14 cellular contexts compared by ENCODE assay signal in genomic region chr13:30845297-30846214, GRCh38.
DNase-seq lines count a peak whose midpoint lies in the region; ATAC-seq and TF ChIP-seq lines count a peak whose summit lies in the region.
"Had no signal": no experiment of that assay in that cellular context is flagged by ENCODE, and none has a peak within 500 bp of the region (broad histone marks: within the 10 kb centered on the region; RNA-seq: fewer than 3 reads in every experiment).

No MANE protein-coding gene starts in this region.

- H3K4me3 Mint-ChIP-seq in T-helper 2 cell treated with Interferon-gamma antibody and Interleukin-4, amounts not matched to agents 5 μg/mL and 100 μg/mL, for 36 hours, result no peak overlapping the region
- no peak overlapping the region for H3K4me3 Mint-ChIP-seq in activated T-helper 1 cell treated with anti-CD3 and anti-CD28 coated beads, Interleukin-12 subunit alpha, Interleukin-12 subunit beta, Interleukin-2, Interleukin-4 antibody, amounts not matched to agents 30 ng/mL and 10 ng/mL and 1 ng/mL, durations not matched to agents 14 hours and 24 hours and 36 hours
- no peak overlapping the region for H3K4me3 Mint-ChIP-seq in osteocyte (ENCODE audit: unreplicated experiment)
- H3K4me3 Mint-ChIP-seq: nephron had no signal

- no peaks in the 10 kb centered on the region for H3K9me3 Mint-ChIP-seq in T-helper 2 cell treated with Interferon-gamma antibody and Interleukin-4, amounts not matched to agents 5 μg/mL and 100 μg/mL, for 36 hours
- no peaks in the 10 kb centered on the region for H3K9me3 Mint-ChIP-seq in activated T-helper 1 cell treated with anti-CD3 and anti-CD28 coated beads, Interleukin-12 subunit alpha, Interleukin-12 subunit beta, Interleukin-2, Interleukin-4 antibody, amounts not matched to agents 30 ng/mL and 10 ng/mL and 1 ng/mL, durations not matched to agents 14 hours and 24 hours and 36 hours
- no peaks in the 10 kb centered on the region for H3K9me3 Mint-ChIP-seq in osteocyte (ENCODE audit: unreplicated experiment)
- H3K9me3 Mint-ChIP-seq: nephron had no signal

- H3K27ac Mint-ChIP-seq in T-helper 2 cell treated with Interferon-gamma antibody and Interleukin-4, amounts not matched to agents 5 μg/mL and 100 μg/mL, for 36 hours, result peak overlapping the region; percentile 3
- H3K27ac Mint-ChIP-seq in activated T-helper 1 cell treated with anti-CD3 and anti-CD28 coated beads, Interleukin-12 subunit alpha, Interleukin-12 subunit beta, Interleukin-2, Interleukin-4 antibody, amounts not matched to agents 30 ng/mL and 10 ng/mL and 1 ng/mL, durations not matched to agents 14 hours and 24 hours and 36 hours, result peak overlapping the region; percentile 10
- peak overlapping the region; percentile 60 for H3K27ac Mint-ChIP-seq in osteocyte (ENCODE audit: unreplicated experiment)
- H3K27ac Mint-ChIP-seq: nephron had no signal

- H3K36me3 Mint-ChIP-seq in T-helper 2 cell treated with Interferon-gamma antibody and Interleukin-4, amounts not matched to agents 5 μg/mL and 100 μg/mL, for 36 hours (ENCODE audit: low read depth), result no peaks in the 10 kb centered on the region
- H3K36me3 Mint-ChIP-seq in activated T-helper 1 cell treated with anti-CD3 and anti-CD28 coated beads, Interleukin-12 subunit alpha, Interleukin-12 subunit beta, Interleukin-2, Interleukin-4 antibody, amounts not matched to agents 30 ng/mL and 10 ng/mL and 1 ng/mL, durations not matched to agents 14 hours and 24 hours and 36 hours (ENCODE audit: low read depth), result no peaks in the 10 kb centered on the region
- H3K36me3 Mint-ChIP-seq in osteocyte (ENCODE audit: unreplicated experiment), result no peaks in the 10 kb centered on the region

- intact Hi-C loops in activated T-helper 1 cell treated with anti-CD3 and anti-CD28 coated beads, Interleukin-12 subunit alpha, Interleukin-12 subunit beta, Interleukin-2, Interleukin-4 antibody, amounts not matched to agents 30 ng/mL and 10 ng/mL and 1 ng/mL, durations not matched to agents 14 hours and 24 hours and 36 hours (cut with micrococcal nuclease), result no loop called here

- no peak for TF ChIP-seq CTCF in osteocyte (IDR thresholded peaks at IDR 0.05)

- DNase-seq in T-helper 2 cell treated with Interferon-gamma antibody and Interleukin-4, amounts not matched to agents 5 μg/mL and 100 μg/mL, for 36 hours (ENCODE audit: low spot score), result no peak
- DNase-seq in T-helper 2 cell, result no peak
- peak; percentile 58 for DNase-seq in HuH-7.5 (ENCODE audit: low spot score)
- no peak for DNase-seq in activated T-helper 1 cell treated with anti-CD3 and anti-CD28 coated beads, Interleukin-12 subunit alpha, Interleukin-12 subunit beta, Interleukin-2, Interleukin-4 antibody, amounts not matched to agents 30 ng/mL and 10 ng/mL and 1 ng/mL, durations not matched to agents 14 hours and 24 hours and 36 hours (ENCODE audit: low spot score)
- no peak for DNase-seq in osteocyte (ENCODE audit: extremely low spot score, unreplicated experiment)
- DNase-seq in kidney tubule cell (ENCODE audit: low spot score), result no peak
- DNase-seq in stimulated activated naive CD8-positive, alpha-beta T cell treated with anti-CD3 and anti-CD28 coated beads, Interleukin-15, Interleukin-2, amounts not matched to agents 100 U/mL and 50 U/mL, for 24 hours, result no peak
- DNase-seq in SHP77 treated with DMSO at 0.1 percent for 48 hours (lab: John Stamatoyannopoulos, UW), result no peak
- DNase-seq: ACHN, hypothalamus, NCI-H2029, SW 1271, transverse colon had no signal

- H3K4me1 Mint-ChIP-seq in T-helper 2 cell treated with Interferon-gamma antibody and Interleukin-4, amounts not matched to agents 5 μg/mL and 100 μg/mL, for 36 hours (ENCODE audit: low read depth), result peaks cover 16% of the 10 kb centered on the region
- peaks cover 15% of the 10 kb centered on the region for H3K4me1 Mint-ChIP-seq in activated T-helper 1 cell treated with anti-CD3 and anti-CD28 coated beads, Interleukin-12 subunit alpha, Interleukin-12 subunit beta, Interleukin-2, Interleukin-4 antibody, amounts not matched to agents 30 ng/mL and 10 ng/mL and 1 ng/mL, durations not matched to agents 14 hours and 24 hours and 36 hours (ENCODE audit: low read depth)
- peaks cover 23% of the 10 kb centered on the region for H3K4me1 Mint-ChIP-seq in osteocyte (ENCODE audit: unreplicated experiment)
- H3K4me1 Mint-ChIP-seq: nephron had no signal

- peaks cover 3% of the 10 kb centered on the region for H3K27me3 Mint-ChIP-seq in T-helper 2 cell treated with Interferon-gamma antibody and Interleukin-4, amounts not matched to agents 5 μg/mL and 100 μg/mL, for 36 hours (ENCODE audit: low read depth)
- H3K27me3 Mint-ChIP-seq in activated T-helper 1 cell treated with anti-CD3 and anti-CD28 coated beads, Interleukin-12 subunit alpha, Interleukin-12 subunit beta, Interleukin-2, Interleukin-4 antibody, amounts not matched to agents 30 ng/mL and 10 ng/mL and 1 ng/mL, durations not matched to agents 14 hours and 24 hours and 36 hours (ENCODE audit: insufficient read depth), result peaks cover 9% of the 10 kb centered on the region
- no peaks in the 10 kb centered on the region for H3K27me3 Mint-ChIP-seq in osteocyte (ENCODE audit: unreplicated experiment)

- ATAC-seq in stimulated activated naive CD8-positive, alpha-beta T cell treated with anti-CD3 and anti-CD28 coated beads, Interleukin-15, Interleukin-2, amounts not matched to agents 100 U/mL and 50 U/mL, for 24 hours, result no peak

Comparison
In these comparisons a context has a peak if more than half of its experiments do, and no peak if none do; other contexts are left out.
1. H3K27ac Mint-ChIP-seq: peak in every context shown above with its lines; median percentile 60 in osteocyte; 10 in activated T-helper 1 cell treated with anti-CD3 and anti-CD28 coated beads, Interleukin-12 subunit alpha, Interleukin-12 subunit beta, Interleukin-2, Interleukin-4 antibody, amounts not matched to agents 30 ng/mL and 10 ng/mL and 1 ng/mL, durations not matched to agents 14 hours and 24 hours and 36 hours; 3 in T-helper 2 cell treated with Interferon-gamma antibody and Interleukin-4, amounts not matched to agents 5 μg/mL and 100 μg/mL, for 36 hours.